ENCODE assay signal across 8 cellular contexts in the genomic region with DNA sequence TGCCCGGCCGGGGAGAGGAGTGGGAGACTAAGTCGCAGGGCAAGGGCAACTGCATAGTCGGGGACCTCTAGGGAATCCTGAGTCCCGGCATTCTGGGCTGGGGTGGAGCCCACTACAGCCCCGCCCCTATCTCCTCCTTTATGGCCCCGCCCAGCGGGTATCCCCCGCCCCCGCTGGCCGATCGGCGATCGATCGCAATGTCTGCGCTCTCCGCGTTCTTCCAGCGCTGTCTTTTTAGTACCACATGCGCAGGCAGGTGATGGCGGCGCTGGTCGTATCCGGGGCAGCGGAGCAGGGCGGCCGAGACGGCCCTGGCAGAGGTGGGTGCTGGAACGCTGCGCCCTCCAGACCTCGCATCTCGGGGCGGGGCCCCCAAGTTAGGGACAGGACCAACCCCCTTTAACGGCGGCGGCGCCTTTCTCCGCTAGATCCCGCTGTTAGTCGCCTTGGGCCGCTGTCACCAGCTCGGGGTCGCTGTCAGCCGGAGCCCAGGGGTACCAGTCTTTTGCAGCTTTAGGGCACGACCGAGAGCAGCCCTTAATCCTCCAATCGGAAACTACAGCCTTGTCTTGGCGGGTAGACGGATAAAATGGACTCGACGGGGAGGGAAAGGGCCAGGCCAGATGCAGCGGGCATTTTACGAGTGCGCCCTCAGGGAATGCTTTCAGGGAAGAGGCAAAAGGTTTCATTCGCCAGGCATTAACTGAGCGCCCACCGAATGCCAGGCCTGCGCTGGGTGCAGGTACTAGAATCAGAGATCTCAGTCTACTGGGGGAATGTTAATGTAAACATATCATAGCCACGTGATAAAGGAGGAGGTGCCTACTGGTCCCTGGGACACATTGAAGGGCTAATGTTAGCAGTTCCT. TPM values are rescaled to one million over a fixed set of nuclear protein-coding genes. Genes with fewer than 3 reads are reported as not detected.
DNase-seq lines count a peak whose midpoint lies in the region; ATAC-seq and TF ChIP-seq lines count a peak whose summit lies in the region.

A gene (plus strand): TSS at position 243 of the 868 bp plus-strand sequence. CDS start 17 bp downstream, at position 260.

- no peaks in the 10 kb centered on the region for H4K20me1 ChIP-seq in neural cell (ENCODE audit: insufficient read depth)

- H3K79me2 ChIP-seq in neural cell (replicated peaks; ENCODE audit: insufficient read depth, low read length) = no peaks in the 10 kb centered on the region

- H3K9me3 ChIP-seq in neural cell (ENCODE audit: low read length) = no peaks in the 10 kb centered on the region
- H3K9me3 ChIP-seq in stomach smooth muscle (ENCODE audit: control insufficient read depth in 2 of 2, low read length in 2 of 2) = no peaks in the 10 kb centered on the region

- peaks cover 14% of the 10 kb centered on the region for H3K27me3 ChIP-seq in neural cell (ENCODE audit: insufficient read depth, low read depth, low read length)
- H3K27me3 ChIP-seq in stomach smooth muscle (ENCODE audit: control insufficient read depth in 1 of 2, insufficient read depth in 2 of 2, low read length in 2 of 2) = peaks cover 23 to 30% of the 10 kb centered on the region in 2 donors

- ATAC-seq in GM21786 (IDR thresholded peaks at IDR 0.05; ENCODE audit: unreplicated experiment) = peak; percentile 75

- H3F3A ChIP-seq in neural cell (ENCODE audit: insufficient read depth, low read length, poor library complexity, severe bottlenecking) = no peaks in the 10 kb centered on the region

- peak within 1 kb of the TSS; percentile 76 for H3K27ac ChIP-seq in neural cell (ENCODE audit: low read length)
- peak within 1 kb of the TSS; percentile 58 for H3K27ac ChIP-seq in stomach smooth muscle (ENCODE audit: low read length)

- H3K4me3 ChIP-seq in fibroblast of villous mesenchyme (ENCODE audit: low read depth, low read length) (peak within 1 kb of the TSS; percentile 100), neural cell (ENCODE audit: low read length) (peak within 1 kb of the TSS; percentile 94), stomach smooth muscle (ENCODE audit: low read length in 2 of 2) (peak within 1 kb of the TSS; percentile 98 to 100)

- peak; percentile 35 for TF ChIP-seq EP300 in neural cell (conservative IDR thresholded peaks at IDR 0.05; ENCODE audit: poor library complexity, severe bottlenecking)

- H3K36me3 ChIP-seq in neural cell (ENCODE audit: insufficient read depth, low read length) (no peaks in the 10 kb centered on the region), stomach smooth muscle (ENCODE audit: control insufficient read depth in 2 of 2, insufficient read depth in 2 of 2, low read length in 2 of 2) (peaks cover 0 to 7% of the 10 kb centered on the region in 2 donors)

- TF ChIP-seq CTCF in fibroblast of villous mesenchyme (IDR thresholded peaks at IDR 0.05; ENCODE audit: insufficient read depth, low read depth, low read length) = no peak
- TF ChIP-seq CTCF in neural cell (IDR thresholded peaks at IDR 0.05; ENCODE audit: poor library complexity, severe bottlenecking) = no peak

- no peaks in the 10 kb centered on the region for H3K9me2 ChIP-seq in neural cell (ENCODE audit: insufficient read depth, low read length)

- H3K9ac ChIP-seq in neural cell (ENCODE audit: low read length) (peak within 1 kb of the TSS; percentile 85), stomach smooth muscle (ENCODE audit: low read length in 2 of 2) (peak within 1 kb of the TSS; percentile 85 to 94)

- peak within 1 kb of the TSS; percentile 52 for H2AFZ ChIP-seq in neural cell (ENCODE audit: low read depth, low read length)

- H3K4me2 ChIP-seq in neural cell (ENCODE audit: low read length) = peak within 1 kb of the TSS; percentile 98

- no peak for TF ChIP-seq RAD21 in neural cell (conservative IDR thresholded peaks at IDR 0.05)

- peaks cover 39% of the 10 kb centered on the region for H3K4me1 ChIP-seq in stomach smooth muscle (ENCODE audit: control insufficient read depth, insufficient read depth, low read length)

- DNase-seq in DMS153 treated with DMSO at 0.1 percent for 48 hours (lab: John Stamatoyannopoulos, UW; ENCODE audit: unreplicated experiment) (peak; percentile 6), M059J (ENCODE audit: low read depth) (peak; percentile 86), SHP77 (lab: John Stamatoyannopoulos, UW) (peak; percentile 91 to 94), activated gamma-delta T cell (lab: John Stamatoyannopoulos, UW) (peak; percentile 63), fibroblast of villous mesenchyme (ENCODE audit: low read depth) (peak; percentile 90)

TF ChIP-seq in neural cell, 6 proteins besides CTCF, POLR2A, EP300 and RAD21:
- peak; percentile 66 for TF ChIP-seq TAF1 (IDR thresholded peaks at IDR 0.05; ENCODE audit: low read depth)
- TF ChIP-seq SMC3 (conservative IDR thresholded peaks at IDR 0.05; ENCODE audit: poor library complexity) = no peak
- peak; percentile 99 for TF ChIP-seq MXI1 (conservative IDR thresholded peaks at IDR 0.05; ENCODE audit: poor library complexity, severe bottlenecking)
- TF ChIP-seq, protein P1, sequence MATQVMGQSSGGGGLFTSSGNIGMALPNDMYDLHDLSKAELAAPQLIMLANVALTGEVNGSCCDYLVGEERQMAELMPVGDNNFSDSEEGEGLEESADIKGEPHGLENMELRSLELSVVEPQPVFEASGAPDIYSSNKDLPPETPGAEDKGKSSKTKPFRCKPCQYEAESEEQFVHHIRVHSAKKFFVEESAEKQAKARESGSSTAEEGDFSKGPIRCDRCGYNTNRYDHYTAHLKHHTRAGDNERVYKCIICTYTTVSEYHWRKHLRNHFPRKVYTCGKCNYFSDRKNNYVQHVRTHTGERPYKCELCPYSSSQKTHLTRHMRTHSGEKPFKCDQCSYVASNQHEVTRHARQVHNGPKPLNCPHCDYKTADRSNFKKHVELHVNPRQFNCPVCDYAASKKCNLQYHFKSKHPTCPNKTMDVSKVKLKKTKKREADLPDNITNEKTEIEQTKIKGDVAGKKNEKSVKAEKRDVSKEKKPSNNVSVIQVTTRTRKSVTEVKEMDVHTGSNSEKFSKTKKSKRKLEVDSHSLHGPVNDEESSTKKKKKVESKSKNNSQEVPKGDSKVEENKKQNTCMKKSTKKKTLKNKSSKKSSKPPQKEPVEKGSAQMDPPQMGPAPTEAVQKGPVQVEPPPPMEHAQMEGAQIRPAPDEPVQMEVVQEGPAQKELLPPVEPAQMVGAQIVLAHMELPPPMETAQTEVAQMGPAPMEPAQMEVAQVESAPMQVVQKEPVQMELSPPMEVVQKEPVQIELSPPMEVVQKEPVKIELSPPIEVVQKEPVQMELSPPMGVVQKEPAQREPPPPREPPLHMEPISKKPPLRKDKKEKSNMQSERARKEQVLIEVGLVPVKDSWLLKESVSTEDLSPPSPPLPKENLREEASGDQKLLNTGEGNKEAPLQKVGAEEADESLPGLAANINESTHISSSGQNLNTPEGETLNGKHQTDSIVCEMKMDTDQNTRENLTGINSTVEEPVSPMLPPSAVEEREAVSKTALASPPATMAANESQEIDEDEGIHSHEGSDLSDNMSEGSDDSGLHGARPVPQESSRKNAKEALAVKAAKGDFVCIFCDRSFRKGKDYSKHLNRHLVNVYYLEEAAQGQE (IDR thresholded peaks at IDR 0.05; ENCODE audit: borderline replicate concordance) = peak; percentile 85
- TF ChIP-seq POLR2AphosphoS5 (IDR thresholded peaks at IDR 0.05) = peak; percentile 86
TF ChIP-seq in neural cell: peak in this region for 4.

RNA-seq across cellular contexts. Expression of the gene that starts here (rescaled TPM):
- total RNA-seq in M059J (2014; rRNA removed; shearing (Covaris generic)) = 28.0 and 29.5 TPM in 2 replicates
- total RNA-seq in fibroblast of villous mesenchyme = 45.1 and 58.7 TPM in 2 replicates
- 42.1 and 44.8 TPM in 2 replicates for polyA plus RNA-seq in neural cell
- polyA minus RNA-seq in neural cell = 22.6 and 28.5 TPM in 2 replicates

Comparison
In these comparisons a context has a peak if more than half of its experiments do, and no peak if none do; other contexts are left out.
1. Peak in every context shown above with its lines: DNase-seq, ATAC-seq, H3K4me3 ChIP-seq and H3K27ac ChIP-seq.
2. DNase-seq: peak in every context shown above with its lines; median percentile 92 in SHP77; 90 in fibroblast of villous mesenchyme; 86 in M059J; 63 in activated gamma-delta T cell; 6 in DMS153 treated with DMSO at 0.1 percent for 48 hours.